17 cellular contexts compared by ENCODE assay signal in the genomic region with DNA sequence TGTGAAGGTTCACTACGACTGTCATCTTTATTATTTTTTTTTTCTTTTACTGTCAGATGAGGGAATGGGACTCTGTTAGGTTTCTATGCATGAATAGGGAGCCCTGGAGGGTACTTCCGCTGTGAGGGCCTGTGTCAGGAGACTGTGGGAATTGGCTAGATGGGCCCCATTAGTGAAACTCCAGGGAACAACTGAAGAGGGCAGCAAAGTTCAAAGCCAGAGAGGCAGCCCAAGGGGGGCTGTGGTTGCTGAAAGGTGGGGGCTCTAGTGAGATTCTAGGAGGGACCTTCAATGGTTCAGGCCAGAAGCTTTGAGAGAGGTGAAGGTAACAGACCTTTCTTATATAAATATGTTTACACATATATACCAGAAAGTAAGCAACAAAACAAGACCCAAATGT.
"Had no signal": no experiment of that assay in that cellular context is flagged by ENCODE, and none has a peak within 500 bp of the region (broad histone marks: within the 10 kb centered on the region; RNA-seq: fewer than 3 reads in every experiment).

No MANE protein-coding gene starts in this region.

- H3K27ac ChIP-seq: body of pancreas, lower lobe of right lung, transverse colon had no signal

- H3K4me3 ChIP-seq: body of pancreas, lower lobe of right lung, transverse colon had no signal

- H3K4me1 ChIP-seq: lower lobe of right lung had no signal

- H3K9me3 ChIP-seq: body of pancreas, lower lobe of right lung, transverse colon had no signal

- H3K4me1 Mint-ChIP-seq: central memory CD8-positive, alpha-beta T cell had no signal

- DNase-seq: activated CD4-positive, alpha-beta T cell treated with anti-CD3 and anti-CD28 coated beads for 1 hour; activated CD4-positive, alpha-beta T cell treated with anti-CD3 and anti-CD28 coated beads, Interleukin-2, amount 50 U/mL, for 48 hours; activated CD8-positive, alpha-beta memory T cell treated with anti-CD3 and anti-CD28 coated beads, Interleukin-2, amount 10 ng/mL, durations not matched to agents 7 days and 5 days; activated effector memory CD4-positive, alpha-beta T cell treated with anti-CD3 and anti-CD28 coated beads, Interleukin-2, amount 50 U/mL, for 16 hours; activated T-cell treated with anti-CD3 and anti-CD28 coated beads, Interleukin-2, amount 50 U/mL, for 24 hours; amniotic stem cell; body of pancreas; dermis blood vessel endothelial cell; hypothalamus; lower lobe of right lung; midbrain; small intestine; stimulated activated naive CD4-positive, alpha-beta T cell; substantia nigra; transverse colon had no signal

- FAIRE-seq: small intestine had no signal

- H3K9me3 Mint-ChIP-seq: activated naive CD4-positive, alpha-beta T cell treated with anti-CD3 and anti-CD28 coated beads, Interleukin-2, amount 50 U/mL, for 72 hours; activated T-cell treated with anti-CD3 and anti-CD28 coated beads, Interleukin-2, amount 50 U/mL, for 24 hours; central memory CD8-positive, alpha-beta T cell had no signal

- H3K36me3 Mint-ChIP-seq: activated CD8-positive, alpha-beta memory T cell treated with anti-CD3 and anti-CD28 coated beads, Interleukin-2, amount 10 ng/mL, durations not matched to agents 7 days and 5 days; activated naive CD4-positive, alpha-beta T cell treated with anti-CD3 and anti-CD28 coated beads, Interleukin-2, amount 50 U/mL, for 72 hours had no signal

- H3K4me3 Mint-ChIP-seq: activated CD8-positive, alpha-beta memory T cell treated with anti-CD3 and anti-CD28 coated beads, Interleukin-2, amount 10 ng/mL, durations not matched to agents 7 days and 5 days; activated T-cell treated with anti-CD3 and anti-CD28 coated beads, Interleukin-2, amount 50 U/mL, for 24 hours; central memory CD8-positive, alpha-beta T cell had no signal

- H3K36me3 ChIP-seq: lower lobe of right lung, transverse colon had no signal

- ATAC-seq: activated CD8-positive, alpha-beta memory T cell treated with anti-CD3 and anti-CD28 coated beads, Interleukin-2, amount 10 ng/mL, durations not matched to agents 7 days and 5 days; activated naive CD4-positive, alpha-beta T cell treated with anti-CD3 and anti-CD28 coated beads, Interleukin-2, amount 50 U/mL, for 72 hours; body of pancreas; lower lobe of right lung had no signal

- H3K27me3 ChIP-seq: body of pancreas, transverse colon had no signal

- H3K27ac Mint-ChIP-seq: activated CD8-positive, alpha-beta memory T cell treated with anti-CD3 and anti-CD28 coated beads, Interleukin-2, amount 10 ng/mL, durations not matched to agents 7 days and 5 days; activated naive CD4-positive, alpha-beta T cell treated with anti-CD3 and anti-CD28 coated beads, Interleukin-2, amount 50 U/mL, for 72 hours; activated T-cell treated with anti-CD3 and anti-CD28 coated beads, Interleukin-2, amount 50 U/mL, for 24 hours had no signal
